16 cellular contexts compared by ENCODE assay signal in genomic region chr9:7982907-7983306, GRCh38.
DNase-seq lines count a peak whose midpoint lies in the region; ATAC-seq and TF ChIP-seq lines count a peak whose summit lies in the region.
"Had no signal": no experiment of that assay in that cellular context is flagged by ENCODE, and none has a peak within 500 bp of the region (broad histone marks: within the 10 kb centered on the region; RNA-seq: fewer than 3 reads in every experiment).

No MANE protein-coding gene starts in this region.

- TF ChIP-seq CTCF in CD4-positive, alpha-beta T cell (IDR thresholded peaks at IDR 0.05), result no peak
- no peak for TF ChIP-seq CTCF in activated CD8-positive, alpha-beta T cell treated with anti-CD3 and anti-CD28 coated beads for 36 hours (IDR thresholded peaks at IDR 0.05)
- no peak for TF ChIP-seq CTCF in heart left ventricle (IDR thresholded peaks at IDR 0.05)

- no peak for TF ChIP-seq POLR2A in heart left ventricle (IDR thresholded peaks at IDR 0.05)

- H3K9me3 Mint-ChIP-seq in CD4-positive, alpha-beta T cell, result no peaks in the 10 kb centered on the region
- no peaks in the 10 kb centered on the region for H3K9me3 Mint-ChIP-seq in activated CD8-positive, alpha-beta T cell treated with anti-CD3 and anti-CD28 coated beads for 36 hours
- H3K9me3 Mint-ChIP-seq in memory B cell (no peaks in the 10 kb centered on the region), immature natural killer cell (no peaks in the 10 kb centered on the region)

- no peaks in the 10 kb centered on the region for H3K36me3 ChIP-seq in heart left ventricle
- H3K36me3 ChIP-seq: BE2C, right atrium auricular region had no signal

- intact Hi-C loops in CD4-positive, alpha-beta T cell (cut with DNase I, micrococcal nuclease), result no loop called here
- intact Hi-C loops in activated CD8-positive, alpha-beta T cell treated with anti-CD3 and anti-CD28 coated beads for 36 hours (cut with micrococcal nuclease), result no loop called here
- intact Hi-C loops in heart left ventricle (cut with DNase I), result no loop called here

- 67 to 70% (median 69%) methylated on average over 4 of the region's 4 CpGs for WGBS in heart left ventricle, 4 donors

- no peak for DNase-seq in CD4-positive, alpha-beta T cell
- no peak for DNase-seq in activated CD8-positive, alpha-beta T cell treated with anti-CD3 and anti-CD28 coated beads for 36 hours
- DNase-seq in memory B cell (ENCODE audit: low spot score in 2 of 2) (no peak), HuH-7 (ENCODE audit: low spot score) (no peak), retina (no peak), heart left ventricle (no peak), immature natural killer cell (no peak)
- DNase-seq: BE2C; effector memory CD4-positive, alpha-beta T cell; EL; foreskin keratinocyte; NCI-H187; Right ventricle myocardium superior had no signal

- peak overlapping the region; percentile 0 for H3K27ac Mint-ChIP-seq in CD4-positive, alpha-beta T cell
- H3K27ac Mint-ChIP-seq in activated CD8-positive, alpha-beta T cell treated with anti-CD3 and anti-CD28 coated beads for 36 hours, result peak overlapping the region; percentile 81
- H3K27ac Mint-ChIP-seq in memory B cell (no peak overlapping the region), immature natural killer cell (no peak overlapping the region)

- H3K27me3 Mint-ChIP-seq in CD4-positive, alpha-beta T cell, result no peaks in the 10 kb centered on the region
- H3K27me3 Mint-ChIP-seq in activated CD8-positive, alpha-beta T cell treated with anti-CD3 and anti-CD28 coated beads for 36 hours, result no peaks in the 10 kb centered on the region
- H3K27me3 Mint-ChIP-seq in memory B cell (no peaks in the 10 kb centered on the region), immature natural killer cell (ENCODE audit: low read depth in 3 of 3) (peaks cover 8 to 15% (median 9%) of the 10 kb centered on the region in 3 donors)

- no peak overlapping the region for H3K27ac ChIP-seq in CD4-positive, alpha-beta T cell (ENCODE audit: low read depth, low read length)
- no peak overlapping the region for H3K27ac ChIP-seq in heart left ventricle
- H3K27ac ChIP-seq: foreskin keratinocyte, KMS-11, right atrium auricular region had no signal

- POLR2A ChIA-PET in CD4-positive, alpha-beta T cell (lab: Charles Lee), result interaction anchor here (1.6 kb wide), 1 partner anchor 47 kb away, joined by 7 read pairs; no protein-coding TSS in a partner anchor
- POLR2A ChIA-PET in activated CD8-positive, alpha-beta T cell treated with anti-CD3 and anti-CD28 coated beads for 36 hours (lab: Charles Lee), result interaction anchor here (0.7 kb wide), 1 partner anchor 9 kb away, joined by 3 read pairs; no protein-coding TSS in a partner anchor

- H3K4me3 ChIP-seq in heart left ventricle, result no peak overlapping the region
- H3K4me3 ChIP-seq: right atrium auricular region had no signal

- CTCF ChIA-PET in CD4-positive, alpha-beta T cell (lab: Charles Lee), result no interaction called here
- CTCF ChIA-PET in activated CD8-positive, alpha-beta T cell treated with anti-CD3 and anti-CD28 coated beads for 36 hours (lab: Charles Lee), result no interaction called here

- H3K36me3 Mint-ChIP-seq in CD4-positive, alpha-beta T cell (ENCODE audit: low read depth), result no peaks in the 10 kb centered on the region
- no peaks in the 10 kb centered on the region for H3K36me3 Mint-ChIP-seq in activated CD8-positive, alpha-beta T cell treated with anti-CD3 and anti-CD28 coated beads for 36 hours (ENCODE audit: low read depth)
- H3K36me3 Mint-ChIP-seq in memory B cell (no peaks in the 10 kb centered on the region), immature natural killer cell (peaks cover 0 to 11% (median 0%) of the 10 kb centered on the region in 3 donors)

- ATAC-seq in CD4-positive, alpha-beta T cell (ENCODE audit: poor library complexity), result peak; percentile 48
- ATAC-seq in HG02885 (IDR thresholded peaks at IDR 0.05; ENCODE audit: poor library complexity, unreplicated experiment), result peak; percentile 43
- ATAC-seq in activated CD8-positive, alpha-beta T cell treated with anti-CD3 and anti-CD28 coated beads for 36 hours, result peak; percentile 17
- peak; percentile 75 for ATAC-seq in memory B cell (ENCODE audit: low read depth)
- no peak for ATAC-seq in heart left ventricle
- ATAC-seq: foreskin keratinocyte had no signal

- H3K4me1 Mint-ChIP-seq in CD4-positive, alpha-beta T cell (ENCODE audit: low read depth), result peaks cover 45% of the 10 kb centered on the region
- peaks cover 42% of the 10 kb centered on the region for H3K4me1 Mint-ChIP-seq in activated CD8-positive, alpha-beta T cell treated with anti-CD3 and anti-CD28 coated beads for 36 hours (ENCODE audit: low read depth)
- H3K4me1 Mint-ChIP-seq in memory B cell, result peaks cover 19% of the 10 kb centered on the region
- H3K4me1 Mint-ChIP-seq in immature natural killer cell, result peaks cover 30 to 40% of the 10 kb centered on the region in 2 donors

- H3K27me3 ChIP-seq in CD4-positive, alpha-beta T cell (ENCODE audit: control insufficient read depth, insufficient read depth, low read length), result no peaks in the 10 kb centered on the region
- no peaks in the 10 kb centered on the region for H3K27me3 ChIP-seq in heart left ventricle
- H3K27me3 ChIP-seq: foreskin keratinocyte, right atrium auricular region had no signal

- H3K9me3 ChIP-seq in CD4-positive, alpha-beta T cell (ENCODE audit: control insufficient read depth, low read length), result no peaks in the 10 kb centered on the region
- H3K9me3 ChIP-seq in heart left ventricle, result no peaks in the 10 kb centered on the region
- H3K9me3 ChIP-seq: BE2C, right atrium auricular region had no signal

- H3K4me1 ChIP-seq in heart left ventricle, result peaks cover 0 to 10% (median 0%) of the 10 kb centered on the region in 12 donors
- H3K4me1 ChIP-seq: BE2C, foreskin keratinocyte, right atrium auricular region had no signal

- peak overlapping the region; percentile 53 for H3K4me3 Mint-ChIP-seq in CD4-positive, alpha-beta T cell
- no peak overlapping the region for H3K4me3 Mint-ChIP-seq in activated CD8-positive, alpha-beta T cell treated with anti-CD3 and anti-CD28 coated beads for 36 hours
- peak overlapping the region; percentile 48 for H3K4me3 Mint-ChIP-seq in memory B cell
- H3K4me3 Mint-ChIP-seq in immature natural killer cell, result peak overlapping the region in 2 of 5 donors; percentile 3 to 70

Comparison
In these comparisons a context has a peak if more than half of its experiments do, and no peak if none do; other contexts are left out.
1. ATAC-seq: peak in CD4-positive, alpha-beta T cell (single experiment), HG02885 (single experiment), activated CD8-positive, alpha-beta T cell treated with anti-CD3 and anti-CD28 coated beads for 36 hours (single experiment) and memory B cell (single experiment); none in heart left ventricle (0 of 4).
2. H3K27ac Mint-ChIP-seq: peak in CD4-positive, alpha-beta T cell (single experiment) and activated CD8-positive, alpha-beta T cell treated with anti-CD3 and anti-CD28 coated beads for 36 hours (single experiment); none in memory B cell (single experiment) and immature natural killer cell (0 of 6).